Comparison of ENCODE assay signal across 9 cellular contexts in genomic region chr2:232592687-232593407, GRCh38. TPM values are rescaled to one million over a fixed set of nuclear protein-coding genes. Genes with fewer than 3 reads are reported as not detected.
DNase-seq lines count a peak whose midpoint lies in the region; ATAC-seq and TF ChIP-seq lines count a peak whose summit lies in the region.
"Had no signal": no experiment of that assay in that cellular context is flagged by ENCODE, and none has a peak within 500 bp of the region (broad histone marks: within the 10 kb centered on the region; RNA-seq: fewer than 3 reads in every experiment).

No MANE protein-coding gene starts in this region.

- H2BK12ac ChIP-seq in H9 (ENCODE audit: insufficient read length, low read depth, low read length), result no peak overlapping the region

- no peak overlapping the region for H2BK5ac ChIP-seq in H9 (ENCODE audit: insufficient read length, low read length)

- no peak overlapping the region for H2BK20ac ChIP-seq in H9 (ENCODE audit: low read depth, low read length, poor library complexity, severe bottlenecking)

- H3K27ac ChIP-seq in upper lobe of right lung (no peak overlapping the region), H9 (ENCODE audit: insufficient read length, low read depth, low read length) (no peak overlapping the region)
- H3K27ac ChIP-seq: VCaP had no signal

- intact Hi-C loops in upper lobe of right lung (cut with DNase I), result no loop called here

- no peak overlapping the region for H3K9ac ChIP-seq in H9 (ENCODE audit: extremely low read depth, insufficient read length, low read length)

- peak; percentile 8 for DNase-seq in activated T-cell treated with anti-CD3 and anti-CD28 coated beads, Interleukin-2, amount 50 U/mL, for 72 hours
- DNase-seq in activated T-cell treated with anti-CD3 and anti-CD28 coated beads for 4 hours (no peak), astrocyte of the spinal cord (ENCODE audit: low read depth, low spot score) (peak; percentile 90), iris pigment epithelial cell (ENCODE audit: low read depth) (peak; percentile 92), upper lobe of right lung (no peak), H9 (no peak), GF-D8 (lab: John Stamatoyannopoulos, UW) (no peak)
- no peak for DNase-seq in effector CD4-positive, alpha-beta T cell

- H3K23me2 ChIP-seq in H9 (ENCODE audit: insufficient read length, low read depth, low read length, poor library complexity, severe bottlenecking), result no peaks in the 10 kb centered on the region

- H4K91ac ChIP-seq in H9 (ENCODE audit: insufficient read length, low read depth, low read length), result no peak overlapping the region

- H2BK120ac ChIP-seq in H9 (ENCODE audit: low read depth, low read length, poor library complexity, severe bottlenecking), result no peak overlapping the region

- H3K79me1 ChIP-seq in H9 (ENCODE audit: insufficient read depth, low read depth, low read length, poor library complexity, severe bottlenecking), result no peaks in the 10 kb centered on the region

- H2BK15ac ChIP-seq in H9 (ENCODE audit: low read depth, low read length), result no peak overlapping the region

- no CpG with 5 or more reads among the region's 4 CpGs for WGBS in H9 (ENCODE audit: extremely low coverage, insufficient read length, low lambda C conversion rate)

- TF ChIP-seq CTCF in astrocyte of the spinal cord (IDR thresholded peaks at IDR 0.05; ENCODE audit: low read depth, low read length) (peak; percentile 27), upper lobe of right lung (IDR thresholded peaks at IDR 0.05) (no peak), H9 (conservative IDR thresholded peaks at IDR 0.05) (no peak)

- peaks cover 3% of the 10 kb centered on the region for H4K20me1 ChIP-seq in H9 (ENCODE audit: control insufficient read depth, insufficient read depth, insufficient read length)

- no peak overlapping the region for H2AFZ ChIP-seq in H9 (ENCODE audit: low read length)

- H3K27me3 ChIP-seq in upper lobe of right lung (no peaks in the 10 kb centered on the region), H9 (ENCODE audit: insufficient read depth, low read length) (no peaks in the 10 kb centered on the region)

- no peaks in the 10 kb centered on the region for H3K79me2 ChIP-seq in H9 (ENCODE audit: insufficient read depth, low read length)

- in situ Hi-C loops in astrocyte of the spinal cord (cut with HindIII; ENCODE audit: low sequenced_read_pairs), result no loop called here

- H3K14ac ChIP-seq in H9 (ENCODE audit: insufficient read depth, low read length), result no peak overlapping the region

- H3K27ac Mint-ChIP-seq in activated T-cell treated with anti-CD3 and anti-CD28 coated beads, Interleukin-2, amount 50 U/mL, for 72 hours, result peak overlapping the region; percentile 82
- H3K27ac Mint-ChIP-seq in H9, result no peak overlapping the region

- no peak overlapping the region for H3K18ac ChIP-seq in H9 (ENCODE audit: insufficient read length, low read depth, low read length)

- peak; percentile 87 to 88 for ATAC-seq in activated T-cell treated with anti-CD3 and anti-CD28 coated beads, Interleukin-2, amount 50 U/mL, for 72 hours (replicated peaks in 1 of 2)
- peak; percentile 41 for ATAC-seq in upper lobe of right lung

- H3K4me1 Mint-ChIP-seq in activated T-cell treated with anti-CD3 and anti-CD28 coated beads, Interleukin-2, amount 50 U/mL, for 72 hours (ENCODE audit: low read depth), result peaks cover 11% of the 10 kb centered on the region
- peaks cover 16 to 18% of the 10 kb centered on the region in 2 experiments for H3K4me1 Mint-ChIP-seq in H9

- H3K27me3 Mint-ChIP-seq in activated T-cell treated with anti-CD3 and anti-CD28 coated beads, Interleukin-2, amount 50 U/mL, for 72 hours (ENCODE audit: low read depth), result no peaks in the 10 kb centered on the region
- H3K27me3 Mint-ChIP-seq in H9 (ENCODE audit: low read depth), result peaks cover 3% of the 10 kb centered on the region; the same call in 1 of the 2 replicates

- no peak overlapping the region for H3K4ac ChIP-seq in H9 (ENCODE audit: low read depth, low read length)

- no peak overlapping the region for H3T11ph ChIP-seq in H9 (ENCODE audit: low read length)

- no peaks in the 10 kb centered on the region for H3K4me1 ChIP-seq in upper lobe of right lung
- no peaks in the 10 kb centered on the region for H3K4me1 ChIP-seq in H9 (ENCODE audit: insufficient read depth, low read length)

- H3K36me3 ChIP-seq in upper lobe of right lung, result no peaks in the 10 kb centered on the region

- H3K4me3 ChIP-seq in astrocyte of the spinal cord (ENCODE audit: low read depth, low read length) (no peak overlapping the region), upper lobe of right lung (no peak overlapping the region)

- no peak overlapping the region for H4K5ac ChIP-seq in H9 (ENCODE audit: insufficient read length, low read depth, low read length)

- H3K9me3 ChIP-seq in upper lobe of right lung (no peaks in the 10 kb centered on the region), H9 (ENCODE audit: control insufficient read depth, low read depth, low read length) (no peaks in the 10 kb centered on the region)

- no peak overlapping the region for H4K8ac ChIP-seq in H9 (replicated peaks; ENCODE audit: insufficient read length, low read depth, low read length)

- peak overlapping the region in 1 of 2 donors; percentile 40 for H3K4me3 Mint-ChIP-seq in activated T-cell treated with anti-CD3 and anti-CD28 coated beads, Interleukin-2, amount 50 U/mL, for 72 hours
- no peak overlapping the region for H3K4me3 Mint-ChIP-seq in H9

- H3K9me3 Mint-ChIP-seq in activated T-cell treated with anti-CD3 and anti-CD28 coated beads, Interleukin-2, amount 50 U/mL, for 72 hours, result no peaks in the 10 kb centered on the region
- H3K9me3 Mint-ChIP-seq in H9, result peaks cover 0 to 12% of the 10 kb centered on the region in 2 experiments; a peak in 3 of 5 replicates

- no peak overlapping the region for H3K23ac ChIP-seq in H9 (ENCODE audit: insufficient read length, low read depth, low read length)

- no peak overlapping the region for H2AK5ac ChIP-seq in H9 (ENCODE audit: insufficient read length, low read length)

- H3K4me2 ChIP-seq in H9 (ENCODE audit: insufficient read depth, insufficient read length, low read length), result no peak overlapping the region

- H3K56ac ChIP-seq in H9 (ENCODE audit: insufficient read length, low read depth, low read length), result no peak overlapping the region

- H3K36me3 Mint-ChIP-seq in activated T-cell treated with anti-CD3 and anti-CD28 coated beads, Interleukin-2, amount 50 U/mL, for 72 hours (ENCODE audit: insufficient read depth in 2 of 2), result no peaks in the 10 kb centered on the region
- H3K36me3 Mint-ChIP-seq in H9 (ENCODE audit: insufficient read depth in 1 of 3, low read depth in 3 of 3), result peaks cover 2 to 14% (median 6%) of the 10 kb centered on the region in 3 experiments; a peak in 5 of 7 replicates

RNA-seq across cellular contexts. Expression of gene EFHD1, which starts 40.6 kb away (rescaled TPM):
- 1 to 10 TPM; 1.0 to 1.8 TPM for total RNA-seq in activated T-cell treated with anti-CD3 and anti-CD28 coated beads, Interleukin-2, amount 50 U/mL, for 72 hours
- total RNA-seq in upper lobe of right lung, result 10.7 TPM
- 2.7 and 2.8 TPM in 2 replicates for total RNA-seq in H9 (2021)

RNA-seq across cellular contexts. Expression of gene EIF4E2, which starts 42.4 kb away (rescaled TPM):
- 10 to 100 TPM; 42.6 to 42.7 TPM for total RNA-seq in activated T-cell treated with anti-CD3 and anti-CD28 coated beads, Interleukin-2, amount 50 U/mL, for 72 hours
- 68.0 TPM for total RNA-seq in upper lobe of right lung
- 108 and 109 TPM in 2 replicates for total RNA-seq in H9 (2021)

RNA-seq across cellular contexts. Expression of gene TIGD1, which starts 42.5 kb away (rescaled TPM):
- 10 to 100 TPM in 1 of 2 donors, 1 to 10 TPM in 1; 7.0 to 10.5 TPM for total RNA-seq in activated T-cell treated with anti-CD3 and anti-CD28 coated beads, Interleukin-2, amount 50 U/mL, for 72 hours
- total RNA-seq in upper lobe of right lung, result 3.9 TPM
- total RNA-seq in H9 (2021), result 4.8 and 6.3 TPM in 2 replicates

RNA-seq across cellular contexts. Expression of gene CHRNG, which starts 53.4 kb away (rescaled TPM):
- total RNA-seq in activated T-cell treated with anti-CD3 and anti-CD28 coated beads, Interleukin-2, amount 50 U/mL, for 72 hours, result not detected
- total RNA-seq in upper lobe of right lung (not detected), H9 (2021) (not detected in 2 replicates)

Comparison
In these comparisons a context has a peak if more than half of its experiments do, and no peak if none do; other contexts are left out.
1. DNase-seq: peak in activated T-cell treated with anti-CD3 and anti-CD28 coated beads, Interleukin-2, amount 50 U/mL, for 72 hours (2 of 2), astrocyte of the spinal cord (single experiment) and iris pigment epithelial cell (single experiment); none in activated T-cell treated with anti-CD3 and anti-CD28 coated beads for 4 hours (single experiment), upper lobe of right lung (single experiment), H9 (single experiment), GF-D8 (single experiment) and effector CD4-positive, alpha-beta T cell (single experiment).